Comparison of ENCODE assay signal across 1 cellular context in genomic region chr2:241563981-241564595, GRCh38.
TF ChIP-seq lines count a peak whose summit lies in the region.

No MANE protein-coding gene starts in this region.

TF ChIP-seq in GM12891, 5 proteins besides CTCF, POLR2A, EP300 and RAD21:
- TF ChIP-seq POLR2AphosphoS5 (IDR thresholded peaks at IDR 0.05; ENCODE audit: low read depth, low read length) (no peak), POU2F2 (IDR thresholded peaks at IDR 0.05; ENCODE audit: low read depth, low read length) (no peak), TAF1 (IDR thresholded peaks at IDR 0.05; ENCODE audit: low read depth, low read length) (no peak)
